In the genomic region with DNA sequence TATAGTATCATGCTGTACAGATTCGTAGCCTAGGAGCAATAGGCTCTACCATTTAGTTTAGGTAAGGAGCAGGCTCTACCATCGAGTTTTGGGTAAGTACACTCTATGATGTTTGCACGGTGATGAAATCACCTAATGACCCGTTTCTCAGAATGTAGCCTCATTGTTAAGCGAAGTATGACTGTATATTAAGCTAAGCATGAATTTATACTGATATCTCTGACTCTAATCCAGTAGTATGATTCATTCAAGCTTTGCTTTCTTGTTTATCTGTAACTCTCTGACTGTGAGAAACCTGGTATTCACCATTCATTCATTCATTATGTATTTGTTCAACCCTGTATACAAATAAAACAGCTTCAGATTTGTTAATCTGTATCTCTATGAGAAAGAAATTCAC, we compare ENCODE assay signal across 21 cellular contexts.
"Had no signal": no experiment of that assay in that cellular context is flagged by ENCODE, and none has a peak within 500 bp of the region (broad histone marks: within the 10 kb centered on the region; RNA-seq: fewer than 3 reads in every experiment).

No MANE protein-coding gene starts in this region.

- ATAC-seq: foreskin keratinocyte, left cardiac atrium, lower lobe of right lung, natural killer cell had no signal

- H3K27ac ChIP-seq: foreskin keratinocyte, left ventricle myocardium inferior, lower lobe of right lung, ovary, right atrium auricular region, sigmoid colon, stomach, thoracic aorta, transverse colon had no signal

- H3K27ac Mint-ChIP-seq: dendritic cell treated with granulocyte-macrophage colony-stimulating factor and Interleukin-4, amounts not matched to agents 40 ng/mL and 50 ng/mL, for 4 days; immature natural killer cell; memory B cell; mesothelial cell of epicardium; natural killer cell had no signal

- H3K4me1 ChIP-seq: foreskin keratinocyte, left ventricle myocardium inferior, lower lobe of right lung, right atrium auricular region, sigmoid colon, stomach, transverse colon had no signal

- H3K27me3 Mint-ChIP-seq: dendritic cell treated with granulocyte-macrophage colony-stimulating factor and Interleukin-4, amounts not matched to agents 40 ng/mL and 50 ng/mL, for 4 days; memory B cell had no signal

- H3K9me3 ChIP-seq: left ventricle myocardium inferior, lower lobe of right lung, ovary, right atrium auricular region, stomach, thoracic aorta, transverse colon had no signal

- H3K4me3 Mint-ChIP-seq: dendritic cell treated with granulocyte-macrophage colony-stimulating factor and Interleukin-4, amounts not matched to agents 40 ng/mL and 50 ng/mL, for 4 days; immature natural killer cell; memory B cell; mesothelial cell of epicardium; natural killer cell; neural crest cell had no signal

- H3K36me3 ChIP-seq: left ventricle myocardium inferior, lower lobe of right lung, ovary, right atrium auricular region, sigmoid colon, stomach, thoracic aorta, transverse colon had no signal

- H3K4me1 Mint-ChIP-seq: immature natural killer cell, memory B cell, mesothelial cell of epicardium, natural killer cell, neural crest cell had no signal

- H3K27me3 ChIP-seq: foreskin keratinocyte, ovary, right atrium auricular region, sigmoid colon, stomach, transverse colon had no signal

- H3K4me3 ChIP-seq: left ventricle myocardium inferior, lower lobe of right lung, ovary, right atrium auricular region, sigmoid colon, stomach, thoracic aorta, transverse colon had no signal

- DNase-seq: foreskin keratinocyte; immature natural killer cell; kidney; left cardiac atrium; left ventricle myocardium inferior; lower lobe of right lung; natural killer cell; ovary; sigmoid colon; small intestine; stimulated activated CD4-positive, alpha-beta T cell treated with anti-CD3 and anti-CD28 coated beads, Interleukin-12 subunit alpha, Interleukin-12 subunit beta, amount 100 ng/mL, for 4 hours; stimulated activated naive CD4-positive, alpha-beta T cell; stomach; substantia nigra; transverse colon had no signal

- H3K36me3 Mint-ChIP-seq: immature natural killer cell, memory B cell, natural killer cell had no signal
